Comparison of ENCODE assay signal across 8 cellular contexts in the genomic region with DNA sequence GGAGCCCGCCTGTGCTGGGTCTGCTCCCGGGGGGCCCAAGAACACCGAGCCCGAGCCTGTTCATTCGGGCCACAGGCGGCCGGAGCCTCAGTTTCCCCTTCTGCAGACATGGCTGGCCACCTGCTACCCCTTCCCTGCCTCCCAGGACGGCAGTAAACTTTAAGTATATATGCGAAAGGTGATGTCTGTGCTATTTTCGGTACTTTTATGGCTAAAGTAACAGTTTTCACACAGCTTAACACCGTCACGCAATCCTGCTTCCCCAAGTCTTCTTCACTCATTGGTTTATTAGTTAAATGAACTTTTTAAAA. TPM values are rescaled to one million over a fixed set of nuclear protein-coding genes. Genes with fewer than 3 reads are reported as not detected.
DNase-seq lines count a peak whose midpoint lies in the region; ATAC-seq and TF ChIP-seq lines count a peak whose summit lies in the region.

No MANE protein-coding gene starts in this region.

- peak overlapping the region; percentile 79 for H3K9ac ChIP-seq in neural cell (ENCODE audit: low read length)

- no peak for TF ChIP-seq RAD21 in neural cell (conservative IDR thresholded peaks at IDR 0.05)

- no peaks in the 10 kb centered on the region for H3F3A ChIP-seq in neural cell (ENCODE audit: insufficient read depth, low read length, poor library complexity, severe bottlenecking)

- H3K9me3 ChIP-seq in neural cell (ENCODE audit: low read length): no peaks in the 10 kb centered on the region

- H3K79me2 ChIP-seq in neural cell (replicated peaks; ENCODE audit: insufficient read depth, low read length): peaks cover 13% of the 10 kb centered on the region

- TF ChIP-seq EP300 in neural cell (conservative IDR thresholded peaks at IDR 0.05; ENCODE audit: poor library complexity, severe bottlenecking): no peak

- no peak for TF ChIP-seq CTCF in neural cell (IDR thresholded peaks at IDR 0.05; ENCODE audit: poor library complexity, severe bottlenecking)

- no peaks in the 10 kb centered on the region for H3K36me3 ChIP-seq in neural cell (ENCODE audit: insufficient read depth, low read length)

- ATAC-seq in GM18867 (IDR thresholded peaks at IDR 0.05; ENCODE audit: unreplicated experiment): no peak
- no peak for ATAC-seq in GM18498 (IDR thresholded peaks at IDR 0.05; ENCODE audit: unreplicated experiment)

- H3K27me3 ChIP-seq in neural cell (ENCODE audit: insufficient read depth, low read depth, low read length): no peaks in the 10 kb centered on the region

- peak; percentile 9 for DNase-seq in stimulated activated CD4-positive, alpha-beta T cell treated with anti-CD3 and anti-CD28 coated beads, Interleukin-4, amount 100 ng/mL, for 1 hour
- DNase-seq in stimulated activated CD4-positive, alpha-beta T cell treated with anti-CD3 and anti-CD28 coated beads, Interleukin-12 subunit alpha, Interleukin-12 subunit beta, amount 100 ng/mL, for 4 hours: no peak
- DNase-seq in Kasumi-1 (lab: John Stamatoyannopoulos, UW): peak; percentile 31 to 41
- DNase-seq in dermis blood vessel endothelial cell: peak; percentile 12
- no peak for DNase-seq in middle frontal gyrus (ENCODE audit: extremely low spot score, low spot score)

- H2AFZ ChIP-seq in neural cell (ENCODE audit: low read depth, low read length): peak overlapping the region; percentile 90

- peak overlapping the region; percentile 57 for H3K27ac ChIP-seq in neural cell (ENCODE audit: low read length)

- no peaks in the 10 kb centered on the region for H3K9me2 ChIP-seq in neural cell (ENCODE audit: insufficient read depth, low read length)

- H3K4me3 ChIP-seq in neural cell (ENCODE audit: low read length): peak overlapping the region; percentile 81

- H4K20me1 ChIP-seq in neural cell (ENCODE audit: insufficient read depth): no peaks in the 10 kb centered on the region

- H3K4me2 ChIP-seq in neural cell (ENCODE audit: low read length): peak overlapping the region; percentile 46

TF ChIP-seq in neural cell, 6 proteins besides CTCF, POLR2A, EP300 and RAD21:
- TF ChIP-seq EZH2 (IDR thresholded peaks at IDR 0.05; ENCODE audit: borderline replicate concordance, insufficient read depth, low read length, poor library complexity, severe bottlenecking) (no peak), SMC3 (conservative IDR thresholded peaks at IDR 0.05; ENCODE audit: poor library complexity) (no peak), MXI1 (conservative IDR thresholded peaks at IDR 0.05; ENCODE audit: poor library complexity, severe bottlenecking) (peak; percentile 8), POLR2AphosphoS5 (IDR thresholded peaks at IDR 0.05) (no peak)
TF ChIP-seq in neural cell: peak in this region for 1.

RNA-seq across cellular contexts. Expression of a gene that starts 0.5 kb away (rescaled TPM):
- total RNA-seq in dermis blood vessel endothelial cell: 22.1 and 31.9 TPM in 2 replicates
- polyA plus RNA-seq in neural cell: 78.1 and 79.3 TPM in 2 replicates
- polyA minus RNA-seq in neural cell: 46.9 and 50.4 TPM in 2 replicates

Comparison
In these comparisons a context has a peak if more than half of its experiments do, and no peak if none do; other contexts are left out.
1. DNase-seq: peak in stimulated activated CD4-positive, alpha-beta T cell treated with anti-CD3 and anti-CD28 coated beads, Interleukin-4, amount 100 ng/mL, for 1 hour (single experiment), Kasumi-1 (2 of 2) and dermis blood vessel endothelial cell (single experiment); none in stimulated activated CD4-positive, alpha-beta T cell treated with anti-CD3 and anti-CD28 coated beads, Interleukin-12 subunit alpha, Interleukin-12 subunit beta, amount 100 ng/mL, for 4 hours (single experiment) and middle frontal gyrus (single experiment).